In the genomic region with DNA sequence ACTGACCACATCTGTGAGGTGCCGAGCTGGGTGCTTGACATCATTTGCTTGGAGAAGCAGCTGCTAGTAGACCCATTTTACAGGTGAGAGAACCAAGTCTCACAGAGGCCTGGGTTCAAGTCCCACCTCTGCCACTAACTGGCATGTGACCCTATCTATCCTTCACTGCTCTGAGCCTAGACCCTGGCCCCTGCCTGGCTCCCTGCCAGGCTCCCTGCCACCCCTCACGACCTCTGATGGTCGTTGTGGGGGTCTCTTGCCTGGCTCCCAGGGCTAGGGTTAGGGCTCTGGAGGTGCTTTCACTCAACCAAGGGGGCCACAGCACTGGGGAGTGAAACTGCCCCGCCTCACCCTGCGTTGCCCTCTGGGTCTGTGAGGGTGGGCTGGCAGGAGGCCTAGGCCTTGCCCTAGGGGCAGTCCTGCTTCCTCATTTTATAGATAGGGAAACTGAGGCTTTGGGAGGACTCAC, we compare ENCODE assay signal across 11 cellular contexts. TPM values are rescaled to one million over a fixed set of nuclear protein-coding genes. Genes with fewer than 3 reads are reported as not detected.
DNase-seq lines count a peak whose midpoint lies in the region; ATAC-seq, FAIRE-seq and TF ChIP-seq lines count a peak whose summit lies in the region.
"Had no signal": no experiment of that assay in that cellular context is flagged by ENCODE, and none has a peak within 500 bp of the region (broad histone marks: within the 10 kb centered on the region; RNA-seq: fewer than 3 reads in every experiment).

No MANE protein-coding gene starts in this region.

- H3K36me3 ChIP-seq in small intestine (ENCODE audit: control insufficient read depth in 2 of 2, insufficient read depth in 2 of 2, low read length in 2 of 2), result peaks cover 0 to 7% of the 10 kb centered on the region in 2 donors

- H3K4me1 ChIP-seq in small intestine (ENCODE audit: control insufficient read depth in 2 of 2, insufficient read depth in 1 of 2, low read depth in 1 of 2, low read length in 1 of 2), result peaks cover 0 to 3% of the 10 kb centered on the region in 2 donors

- H3K36me3 Mint-ChIP-seq in activated B cell treated with CpG ODN at 0.5 μM for 24 hours (ENCODE audit: low read depth) (peaks cover 11% of the 10 kb centered on the region), progenitor cell of endocrine pancreas (ENCODE audit: insufficient read depth) (peaks cover 5% of the 10 kb centered on the region)

- no peak for FAIRE-seq in small intestine (lab: Jason Lieb, UNC)

- CTCF ChIA-PET in activated B cell treated with CpG ODN at 0.5 μM for 24 hours (lab: Charles Lee), result no interaction called here

- peak; percentile 0 for DNase-seq in GM12865 (ENCODE audit: low read depth)
- no peak for DNase-seq in activated B cell treated with CpG ODN at 0.5 μM for 24 hours
- peak; percentile 33 for DNase-seq in islet precursor cell
- DNase-seq in small intestine, result no peak
- DNase-seq in progenitor cell of endocrine pancreas (ENCODE audit: low spot score, unreplicated experiment), result no peak
- no peak for DNase-seq in NCI-H128 (lab: John Stamatoyannopoulos, UW; ENCODE audit: unreplicated experiment)
- DNase-seq: KBM-7, NCI-H187, SHP77 treated with DMSO at 0.1 percent for 48 hours had no signal

- no peaks in the 10 kb centered on the region for H3K9me3 Mint-ChIP-seq in activated B cell treated with CpG ODN at 0.5 μM for 24 hours
- peaks cover 7% of the 10 kb centered on the region for H3K9me3 Mint-ChIP-seq in progenitor cell of endocrine pancreas (ENCODE audit: low read depth)

- H3K27ac Mint-ChIP-seq in activated B cell treated with CpG ODN at 0.5 μM for 24 hours (peak overlapping the region; percentile 66), progenitor cell of endocrine pancreas (no peak overlapping the region)

- no peaks in the 10 kb centered on the region for H3K27me3 ChIP-seq in small intestine (ENCODE audit: control insufficient read depth in 2 of 2, insufficient read depth in 2 of 2, low read length in 2 of 2)
- H3K27me3 ChIP-seq: esophagus muscularis mucosa had no signal

- TF ChIP-seq CTCF in GM12865 (IDR thresholded peaks at IDR 0.05; ENCODE audit: insufficient read depth, low read depth, low read length, missing control alignments) (no peak), activated B cell treated with CpG ODN at 0.5 μM for 24 hours (IDR thresholded peaks at IDR 0.05) (no peak), progenitor cell of endocrine pancreas (IDR thresholded peaks at IDR 0.05; ENCODE audit: unreplicated experiment) (no peak)

- H3K4me3 ChIP-seq in GM12865 (ENCODE audit: low read depth, low read length) (no peak overlapping the region), small intestine (ENCODE audit: low read depth in 1 of 2, low read length in 2 of 2) (no peak overlapping the region)
- H3K4me3 ChIP-seq: esophagus muscularis mucosa had no signal

- WGBS in small intestine, 3 donors, result 79 to 86% (median 82%) methylated on average over 5 of the region's 5 CpGs

- peak overlapping the region; percentile 2 to 14 for H3K27ac ChIP-seq in small intestine (ENCODE audit: low read depth in 1 of 2, low read length in 1 of 2)

- ATAC-seq in activated B cell treated with CpG ODN at 0.5 μM for 24 hours (ENCODE audit: low read depth) (no peak), GM18517 (IDR thresholded peaks at IDR 0.05; ENCODE audit: unreplicated experiment) (no peak)

- POLR2A ChIA-PET in activated B cell treated with CpG ODN at 0.5 μM for 24 hours (lab: Charles Lee), result interaction anchor here (0.7 to 2.9 kb wide), 7 partner anchors 9 to 51 kb away, joined by 3 to 29 read pairs (median 6); no protein-coding TSS in a partner anchor

- intact Hi-C loops in activated B cell treated with CpG ODN at 0.5 μM for 24 hours (cut with micrococcal nuclease), result loop anchor here (5.0 kb wide), 1 partner anchor 211 kb away; no protein-coding TSS in a partner anchor

- H3K4me3 Mint-ChIP-seq in activated B cell treated with CpG ODN at 0.5 μM for 24 hours, result no peak overlapping the region
- H3K4me3 Mint-ChIP-seq in progenitor cell of endocrine pancreas (ENCODE audit: low read depth), result no peak overlapping the region

- H3K9me3 ChIP-seq in small intestine (ENCODE audit: control insufficient read depth, low read depth), result no peaks in the 10 kb centered on the region
- H3K9me3 ChIP-seq: esophagus muscularis mucosa had no signal

- H3K27me3 Mint-ChIP-seq in activated B cell treated with CpG ODN at 0.5 μM for 24 hours (no peaks in the 10 kb centered on the region), progenitor cell of endocrine pancreas (no peaks in the 10 kb centered on the region)

- H3K4me1 Mint-ChIP-seq in activated B cell treated with CpG ODN at 0.5 μM for 24 hours (peaks cover 80% of the 10 kb centered on the region), progenitor cell of endocrine pancreas (ENCODE audit: low read depth) (no peaks in the 10 kb centered on the region)

RNA-seq across cellular contexts. Expression of gene ADD1, which starts 7.2 kb away (rescaled TPM):
- 326 and 340 TPM in 2 replicates for total RNA-seq in activated B cell treated with CpG ODN at 0.5 μM for 24 hours
- polyA plus RNA-seq in small intestine, result 100 to 1,000 TPM; 158 to 262 (median 180) TPM
- total RNA-seq in progenitor cell of endocrine pancreas, result 249 and 271 TPM in 2 replicates

RNA-seq across cellular contexts. Expression of gene SH3BP2, which starts 43.5 kb away (rescaled TPM):
- 40.4 and 43.2 TPM in 2 replicates for total RNA-seq in activated B cell treated with CpG ODN at 0.5 μM for 24 hours
- polyA plus RNA-seq in small intestine, result 10 to 100 TPM in 2 of 3 donors, 1 to 10 TPM in 1; 8.9 to 33.7 (median 13.4) TPM
- 67.7 and 70.8 TPM in 2 replicates for total RNA-seq in progenitor cell of endocrine pancreas

Comparison
In these comparisons a context has a peak if more than half of its experiments do, and no peak if none do; other contexts are left out.
1. DNase-seq: peak in GM12865 (single experiment) and islet precursor cell (single experiment); none in activated B cell treated with CpG ODN at 0.5 μM for 24 hours (single experiment), small intestine (single experiment), progenitor cell of endocrine pancreas (single experiment) and NCI-H128 (single experiment).